13 cellular contexts compared by ENCODE assay signal in genomic region chr13:48151766-48152165, GRCh38. TPM values are rescaled to one million over a fixed set of nuclear protein-coding genes. Genes with fewer than 3 reads are reported as not detected.
DNase-seq lines count a peak whose midpoint lies in the region; ATAC-seq and TF ChIP-seq lines count a peak whose summit lies in the region.
"Had no signal": no experiment of that assay in that cellular context is flagged by ENCODE, and none has a peak within 500 bp of the region (broad histone marks: within the 10 kb centered on the region; RNA-seq: fewer than 3 reads in every experiment).

No MANE protein-coding gene starts in this region.

- no peaks in the 10 kb centered on the region for H3K36me3 Mint-ChIP-seq in CD8-positive, alpha-beta T cell
- H3K36me3 Mint-ChIP-seq in IgD-negative memory B cell = peaks cover 2% of the 10 kb centered on the region
- H3K36me3 Mint-ChIP-seq in activated naive CD8-positive, alpha-beta T cell treated with anti-CD3 and anti-CD28 coated beads for 36 hours = peaks cover 6% of the 10 kb centered on the region
- H3K36me3 Mint-ChIP-seq in naive thymus-derived CD4-positive, alpha-beta T cell = peaks cover 0 to 9% (median 0%) of the 10 kb centered on the region in 5 donors

- peak overlapping the region; percentile 96 for H3K27ac Mint-ChIP-seq in CD8-positive, alpha-beta T cell
- peak overlapping the region in 2 of 3 donors; percentile 80 to 83 for H3K27ac Mint-ChIP-seq in IgD-negative memory B cell
- H3K27ac Mint-ChIP-seq in activated naive CD8-positive, alpha-beta T cell treated with anti-CD3 and anti-CD28 coated beads for 36 hours = peak overlapping the region; percentile 70
- peak overlapping the region; percentile 67 to 99 (median 91) for H3K27ac Mint-ChIP-seq in naive thymus-derived CD4-positive, alpha-beta T cell

- TF ChIP-seq CTCF in CD8-positive, alpha-beta T cell (IDR thresholded peaks at IDR 0.05) = no peak

- no peaks in the 10 kb centered on the region for H3K36me3 ChIP-seq in CD8-positive, alpha-beta T cell (ENCODE audit: insufficient read depth, low read length)
- H3K36me3 ChIP-seq in naive thymus-derived CD4-positive, alpha-beta T cell (ENCODE audit: control insufficient read depth in 2 of 3, insufficient read depth in 3 of 3, low read length in 3 of 3) = no peaks in the 10 kb centered on the region

- H3K4me3 Mint-ChIP-seq in CD8-positive, alpha-beta T cell = peak overlapping the region; percentile 30
- H3K4me3 Mint-ChIP-seq in IgD-negative memory B cell = peak overlapping the region in 3 of 4 donors; percentile 49 to 82 (median 64)
- H3K4me3 Mint-ChIP-seq in activated naive CD8-positive, alpha-beta T cell treated with anti-CD3 and anti-CD28 coated beads for 36 hours = peak overlapping the region; percentile 3
- peak overlapping the region; percentile 52 to 83 (median 64) for H3K4me3 Mint-ChIP-seq in naive thymus-derived CD4-positive, alpha-beta T cell

- CTCF ChIA-PET in CD8-positive, alpha-beta T cell (lab: Charles Lee) = interaction anchor here (1.2 kb wide), 1 partner anchor 21 kb away, joined by 3 read pairs; no protein-coding TSS in a partner anchor
- CTCF ChIA-PET in naive thymus-derived CD4-positive, alpha-beta T cell (lab: Charles Lee) = interaction anchor here (1.0 kb wide), 1 partner anchor 23 kb away, joined by 4 read pairs; no protein-coding TSS in a partner anchor

- H3K4me3 ChIP-seq in CD8-positive, alpha-beta T cell (ENCODE audit: low read depth, low read length) = no peak overlapping the region
- H3K4me3 ChIP-seq in naive thymus-derived CD4-positive, alpha-beta T cell (ENCODE audit: low read length) = peak overlapping the region; percentile 19

- peaks cover 79% of the 10 kb centered on the region for H3K4me1 ChIP-seq in CD8-positive, alpha-beta T cell (ENCODE audit: insufficient read depth, low read length)
- H3K4me1 ChIP-seq in naive thymus-derived CD4-positive, alpha-beta T cell (ENCODE audit: control insufficient read depth in 2 of 2, insufficient read depth in 2 of 2, low read length in 2 of 2) = peaks cover 28 to 56% of the 10 kb centered on the region in 2 donors

- peaks cover 3% of the 10 kb centered on the region for H3K9me3 Mint-ChIP-seq in CD8-positive, alpha-beta T cell
- no peaks in the 10 kb centered on the region for H3K9me3 Mint-ChIP-seq in IgD-negative memory B cell
- peaks cover 3% of the 10 kb centered on the region for H3K9me3 Mint-ChIP-seq in activated naive CD8-positive, alpha-beta T cell treated with anti-CD3 and anti-CD28 coated beads for 36 hours
- peaks cover 0 to 3% (median 0%) of the 10 kb centered on the region in 11 donors for H3K9me3 Mint-ChIP-seq in naive thymus-derived CD4-positive, alpha-beta T cell

- H3K27ac ChIP-seq in CD8-positive, alpha-beta T cell (ENCODE audit: low read depth, low read length) = peak overlapping the region; percentile 33
- peak overlapping the region; percentile 52 for H3K27ac ChIP-seq in naive thymus-derived CD4-positive, alpha-beta T cell (ENCODE audit: low read depth, low read length)

- intact Hi-C loops in CD8-positive, alpha-beta T cell (cut with DNase I, micrococcal nuclease) = loop anchor here in 1 of 2 experiments (5.0 to 10.0 kb wide), 3 partner anchors 54 to 353 kb away; partner anchors contain the start of genes MED4 and RB1
- intact Hi-C loops in naive thymus-derived CD4-positive, alpha-beta T cell (cut with micrococcal nuclease) = loop anchor here (1.0 to 10.0 kb wide), 4 partner anchors 24 to 383 kb away; partner anchors contain the start of gene RCBTB2 (in 1 of the 2)

- no peaks in the 10 kb centered on the region for H3K27me3 ChIP-seq in CD8-positive, alpha-beta T cell (ENCODE audit: insufficient read depth, low read length)
- H3K27me3 ChIP-seq in naive thymus-derived CD4-positive, alpha-beta T cell (ENCODE audit: control insufficient read depth in 2 of 2, insufficient read depth in 2 of 2, low read length in 2 of 2) = no peaks in the 10 kb centered on the region

- ATAC-seq in CD8-positive, alpha-beta T cell = no peak
- ATAC-seq in naive thymus-derived CD4-positive, alpha-beta T cell = no peak
- ATAC-seq in HG02571 (IDR thresholded peaks at IDR 0.05; ENCODE audit: unreplicated experiment) = no peak
- ATAC-seq: right cardiac atrium had no signal

- no peaks in the 10 kb centered on the region for H3K9me3 ChIP-seq in CD8-positive, alpha-beta T cell (ENCODE audit: low read length)
- peaks cover 0 to 3% (median 0%) of the 10 kb centered on the region in 3 experiments for H3K9me3 ChIP-seq in naive thymus-derived CD4-positive, alpha-beta T cell (ENCODE audit: control insufficient read depth in 2 of 3, low read length in 3 of 3)

- POLR2A ChIA-PET in CD8-positive, alpha-beta T cell (lab: Charles Lee) = interaction anchor here (1.5 kb wide), 1 partner anchor 24 kb away, joined by 3 read pairs; no protein-coding TSS in a partner anchor
- POLR2A ChIA-PET in naive thymus-derived CD4-positive, alpha-beta T cell (lab: Charles Lee) = no interaction called here

- peaks cover 76% of the 10 kb centered on the region for H3K4me1 Mint-ChIP-seq in CD8-positive, alpha-beta T cell (ENCODE audit: low read depth)
- H3K4me1 Mint-ChIP-seq in IgD-negative memory B cell = peaks cover 18 to 31% (median 28%) of the 10 kb centered on the region in 3 donors
- H3K4me1 Mint-ChIP-seq in activated naive CD8-positive, alpha-beta T cell treated with anti-CD3 and anti-CD28 coated beads for 36 hours = peaks cover 71% of the 10 kb centered on the region
- peaks cover 38 to 82% (median 71%) of the 10 kb centered on the region in 7 donors for H3K4me1 Mint-ChIP-seq in naive thymus-derived CD4-positive, alpha-beta T cell

- DNase-seq in CD8-positive, alpha-beta T cell = no peak
- DNase-seq in activated naive CD8-positive, alpha-beta T cell treated with anti-CD3 and anti-CD28 coated beads for 36 hours = no peak
- no peak for DNase-seq in naive thymus-derived CD4-positive, alpha-beta T cell
- no peak for DNase-seq in T-helper 1 cell
- no peak for DNase-seq in epidermal melanocyte (ENCODE audit: insufficient read length, low spot score)
- DNase-seq: activated effector memory CD4-positive, alpha-beta T cell treated with Interleukin-2 at 50 U/mL for 16 hours; GF-D8; NCI-H2107; right cardiac atrium; stimulated activated CD4-positive, alpha-beta T cell treated with anti-CD3 and anti-CD28 coated beads, Interleukin-4, amount 100 ng/mL, for 1 hour; stimulated activated naive CD4-positive, alpha-beta T cell treated with Interleukin-2 at 50 U/mL for 16 hours had no signal

- no peaks in the 10 kb centered on the region for H3K27me3 Mint-ChIP-seq in CD8-positive, alpha-beta T cell (ENCODE audit: low read depth)
- H3K27me3 Mint-ChIP-seq in IgD-negative memory B cell = no peaks in the 10 kb centered on the region
- no peaks in the 10 kb centered on the region for H3K27me3 Mint-ChIP-seq in activated naive CD8-positive, alpha-beta T cell treated with anti-CD3 and anti-CD28 coated beads for 36 hours
- H3K27me3 Mint-ChIP-seq in naive thymus-derived CD4-positive, alpha-beta T cell = no peaks in the 10 kb centered on the region

RNA-seq across cellular contexts. Expression of gene MED4, which starts 56.9 kb away (rescaled TPM):
- total RNA-seq in CD8-positive, alpha-beta T cell = 10 to 100 TPM; 60.8 to 63.6 TPM
- polyA plus RNA-seq in IgD-negative memory B cell = 76.6 TPM
- total RNA-seq in activated naive CD8-positive, alpha-beta T cell treated with anti-CD3 and anti-CD28 coated beads for 36 hours = 10 to 100 TPM; 66.3 to 66.8 TPM
- total RNA-seq in naive thymus-derived CD4-positive, alpha-beta T cell = 10 to 100 TPM; 43.4 to 60.9 (median 50.0) TPM
- polyA plus RNA-seq in naive thymus-derived CD4-positive, alpha-beta T cell = 10 to 100 TPM; 79.8 to 90.0 TPM

Comparison
In these comparisons a context has a peak if more than half of its experiments do, and no peak if none do; other contexts are left out.
1. H3K4me3 Mint-ChIP-seq: peak in every context shown above with its lines; median percentile 64 in IgD-negative memory B cell; 64 in naive thymus-derived CD4-positive, alpha-beta T cell; 30 in CD8-positive, alpha-beta T cell; 3 in activated naive CD8-positive, alpha-beta T cell treated with anti-CD3 and anti-CD28 coated beads for 36 hours.